10 cellular contexts compared by ENCODE assay signal in genomic region chr14:23114669-23115491, GRCh38. TPM values are rescaled to one million over a fixed set of nuclear protein-coding genes. Genes with fewer than 3 reads are reported as not detected.
A peak's percentile ranks its signal among the peaks of the same experiment; 100 is the strongest.
DNase-seq lines count a peak whose midpoint lies in the region; ATAC-seq and TF ChIP-seq lines count a peak whose summit lies in the region.
"Had no signal": no experiment of that assay in that cellular context is flagged by ENCODE, and none has a peak within 500 bp of the region (broad histone marks: within the 10 kb centered on the region; RNA-seq: fewer than 3 reads in every experiment).

No MANE protein-coding gene starts in this region.

- DNase-seq in 8988T: peak; percentile 58
- DNase-seq in GM06990 (ENCODE audit: extremely low read depth, insufficient read length): no peak
- peak; percentile 77 for DNase-seq in SW480 (ENCODE audit: low spot score)
- peak; percentile 95 to 98 for DNase-seq in foreskin keratinocyte
- no peak for DNase-seq in stimulated activated naive CD8-positive, alpha-beta T cell treated with anti-CD3 and anti-CD28 coated beads, Interleukin-15, amount 100 ng/mL, for 72 hours
- no peak for DNase-seq in activated T-cell treated with anti-CD3 and anti-CD28 coated beads, Interleukin-2, amount 50 U/mL, for 4 hours

- no peak overlapping the region for H3K4me3 ChIP-seq in GM06990 (replicated peaks; ENCODE audit: low read depth, low read length)

- peaks cover 18% of the 10 kb centered on the region for H3K4me1 ChIP-seq in foreskin keratinocyte

- H3K27me3 Mint-ChIP-seq in stimulated activated naive CD8-positive, alpha-beta T cell treated with anti-CD3 and anti-CD28 coated beads, Interleukin-15, amount 100 ng/mL, for 72 hours: no peaks in the 10 kb centered on the region
- peaks cover 3% of the 10 kb centered on the region for H3K27me3 Mint-ChIP-seq in activated T-cell treated with anti-CD3 and anti-CD28 coated beads, Interleukin-2, amount 50 U/mL, for 4 hours (ENCODE audit: low read depth)

- no peaks in the 10 kb centered on the region for H3K9me3 Mint-ChIP-seq in stimulated activated naive CD8-positive, alpha-beta T cell treated with anti-CD3 and anti-CD28 coated beads, Interleukin-15, amount 100 ng/mL, for 72 hours
- H3K9me3 Mint-ChIP-seq in activated T-cell treated with anti-CD3 and anti-CD28 coated beads, Interleukin-2, amount 50 U/mL, for 4 hours: no peaks in the 10 kb centered on the region
- H3K9me3 Mint-ChIP-seq: T-helper 1 cell treated with Interleukin-12 subunit alpha and Interleukin-12 subunit beta and Interleukin-4 antibody, amounts not matched to agents 30 μg/mL and 1 μg/mL, for 36 hours had no signal

- peaks cover 37% of the 10 kb centered on the region for H3K4me1 Mint-ChIP-seq in stimulated activated naive CD8-positive, alpha-beta T cell treated with anti-CD3 and anti-CD28 coated beads, Interleukin-15, amount 100 ng/mL, for 72 hours
- peaks cover 17% of the 10 kb centered on the region for H3K4me1 Mint-ChIP-seq in activated T-cell treated with anti-CD3 and anti-CD28 coated beads, Interleukin-2, amount 50 U/mL, for 4 hours (ENCODE audit: low read depth)

- H3K27ac ChIP-seq in foreskin keratinocyte: peak overlapping the region; percentile 83

- H3K27me3 ChIP-seq in GM06990 (replicated peaks; ENCODE audit: control insufficient read depth, insufficient read depth, low read length) (no peaks in the 10 kb centered on the region; the same call in none of the 2 replicates), foreskin keratinocyte (no peaks in the 10 kb centered on the region)

- ATAC-seq in foreskin keratinocyte (peak; percentile 95), HG02970 (IDR thresholded peaks at IDR 0.05; ENCODE audit: low FRiP score, unreplicated experiment) (no peak), GM18517 (IDR thresholded peaks at IDR 0.05; ENCODE audit: unreplicated experiment) (no peak)
- ATAC-seq in stimulated activated naive CD8-positive, alpha-beta T cell treated with anti-CD3 and anti-CD28 coated beads, Interleukin-15, amount 100 ng/mL, for 72 hours: no peak
- no peak for ATAC-seq in activated T-cell treated with anti-CD3 and anti-CD28 coated beads, Interleukin-2, amount 50 U/mL, for 4 hours

- H3K4me3 Mint-ChIP-seq in stimulated activated naive CD8-positive, alpha-beta T cell treated with anti-CD3 and anti-CD28 coated beads, Interleukin-15, amount 100 ng/mL, for 72 hours: no peak overlapping the region
- H3K4me3 Mint-ChIP-seq in activated T-cell treated with anti-CD3 and anti-CD28 coated beads, Interleukin-2, amount 50 U/mL, for 4 hours: no peak overlapping the region
- H3K4me3 Mint-ChIP-seq: T-helper 1 cell treated with Interleukin-12 subunit alpha and Interleukin-12 subunit beta and Interleukin-4 antibody, amounts not matched to agents 30 μg/mL and 1 μg/mL, for 36 hours had no signal

- peak overlapping the region in 1 of 2 donors; percentile 77 for H3K27ac Mint-ChIP-seq in stimulated activated naive CD8-positive, alpha-beta T cell treated with anti-CD3 and anti-CD28 coated beads, Interleukin-15, amount 100 ng/mL, for 72 hours
- H3K27ac Mint-ChIP-seq: T-helper 1 cell treated with Interleukin-12 subunit alpha and Interleukin-12 subunit beta and Interleukin-4 antibody, amounts not matched to agents 30 μg/mL and 1 μg/mL, for 36 hours had no signal

- no peaks in the 10 kb centered on the region for H3K36me3 ChIP-seq in GM06990 (ENCODE audit: control insufficient read depth, insufficient read depth, low read length)

- H3K36me3 Mint-ChIP-seq in activated T-cell treated with anti-CD3 and anti-CD28 coated beads, Interleukin-2, amount 50 U/mL, for 4 hours (ENCODE audit: insufficient read depth): no peaks in the 10 kb centered on the region

- peak; percentile 4 for TF ChIP-seq CTCF in GM06990 (IDR thresholded peaks at IDR 0.05; ENCODE audit: insufficient read depth, low read length, poor library complexity, severe bottlenecking)
- no peak for TF ChIP-seq CTCF in foreskin keratinocyte (conservative IDR thresholded peaks at IDR 0.05)

RNA-seq across cellular contexts. Expression of gene CEBPE, which starts 4.2 kb away (rescaled TPM):
- not detected in 2 replicates for total RNA-seq in foreskin keratinocyte
- polyA plus RNA-seq in foreskin keratinocyte: not detected in 2 replicates
- total RNA-seq in activated T-cell treated with anti-CD3 and anti-CD28 coated beads, Interleukin-2, amount 50 U/mL, for 4 hours: not detected
- total RNA-seq: cerebellum had no signal

RNA-seq across cellular contexts. Expression of gene CIROP, which starts 10.1 kb away (rescaled TPM):
- not detected in 2 replicates for total RNA-seq in foreskin keratinocyte
- polyA plus RNA-seq in foreskin keratinocyte: not detected in 2 replicates
- not detected for total RNA-seq in activated T-cell treated with anti-CD3 and anti-CD28 coated beads, Interleukin-2, amount 50 U/mL, for 4 hours
- total RNA-seq: cerebellum had no signal

RNA-seq across cellular contexts. Expression of gene C14orf119, which starts 19.6 kb away (rescaled TPM):
- total RNA-seq in foreskin keratinocyte: 76.7 and 80.2 TPM in 2 replicates
- polyA plus RNA-seq in foreskin keratinocyte: 86.6 and 91.2 TPM in 2 replicates
- 10 to 100 TPM; 34.6 to 39.9 (median 36.9) TPM for total RNA-seq in activated T-cell treated with anti-CD3 and anti-CD28 coated beads, Interleukin-2, amount 50 U/mL, for 4 hours

RNA-seq across cellular contexts. Expression of gene ACIN1, which starts 19.9 kb away (rescaled TPM):
- total RNA-seq in foreskin keratinocyte: 101 and 112 TPM in 2 replicates
- 74.5 and 82.6 TPM in 2 replicates for polyA plus RNA-seq in foreskin keratinocyte
- 100 to 1,000 TPM; 195 to 200 (median 196) TPM for total RNA-seq in activated T-cell treated with anti-CD3 and anti-CD28 coated beads, Interleukin-2, amount 50 U/mL, for 4 hours

RNA-seq across cellular contexts. Expression of gene CDH24, which starts 57.6 kb away (rescaled TPM):
- total RNA-seq in foreskin keratinocyte: 7.1 and 8.5 TPM in 2 replicates
- 7.6 and 10.3 TPM in 2 replicates for polyA plus RNA-seq in foreskin keratinocyte
- total RNA-seq in activated T-cell treated with anti-CD3 and anti-CD28 coated beads, Interleukin-2, amount 50 U/mL, for 4 hours: under 1 TPM; 0.51 to 0.87 (median 0.65) TPM

Comparison
In these comparisons a context has a peak if more than half of its experiments do, and no peak if none do; other contexts are left out.
1. DNase-seq: peak in 8988T (single experiment), SW480 (single experiment) and foreskin keratinocyte (2 of 2); none in GM06990 (single experiment), stimulated activated naive CD8-positive, alpha-beta T cell treated with anti-CD3 and anti-CD28 coated beads, Interleukin-15, amount 100 ng/mL, for 72 hours (0 of 2) and activated T-cell treated with anti-CD3 and anti-CD28 coated beads, Interleukin-2, amount 50 U/mL, for 4 hours (single experiment).